ENCODE assay signal across 8 cellular contexts in genomic region chr16:84735846-84736586, GRCh38. TPM values are rescaled to one million over a fixed set of nuclear protein-coding genes. Genes with fewer than 3 reads are reported as not detected.
DNase-seq lines count a peak whose midpoint lies in the region; ATAC-seq lines count a peak whose summit lies in the region.

No MANE protein-coding gene starts in this region.

- peaks cover 0 to 1% of the 10 kb centered on the region in 2 donors for H3K4me1 ChIP-seq in aorta (ENCODE audit: control insufficient read depth in 1 of 2, insufficient read depth in 2 of 2, low read length in 2 of 2)

- peaks cover 4% of the 10 kb centered on the region for H3K36me3 Mint-ChIP-seq in T-cell

- H3K9me3 ChIP-seq in aorta (ENCODE audit: control insufficient read depth, low read length), result no peaks in the 10 kb centered on the region

- H3K4me3 Mint-ChIP-seq in T-cell, result peak overlapping the region in 1 of 3 donors; percentile 43

- H3K27me3 ChIP-seq in aorta (ENCODE audit: control insufficient read depth in 1 of 2, insufficient read depth in 2 of 2, low read length in 1 of 2), result no peaks in the 10 kb centered on the region

- no peaks in the 10 kb centered on the region for H3K27me3 Mint-ChIP-seq in T-cell

- intact Hi-C loops in aorta (cut with DNase I), result no loop called here

- DNase-seq in activated T-cell treated with anti-CD3 and anti-CD28 coated beads for 1 hour (ENCODE audit: low read depth) (peak; percentile 20), T-cell (peak in 27 of 34 experiments; percentile 6 to 54 (median 27)), cerebellum (ENCODE audit: low spot score) (peak; percentile 42), aorta (no peak), midbrain (lab: John Stamatoyannopoulos, UW) (no peak), ecto neural progenitor cell (ENCODE audit: low spot score) (no peak)
- no peak for DNase-seq in activated T-cell treated with anti-CD3 and anti-CD28 coated beads, Interleukin-2, amount 50 U/mL, for 48 hours
- peak; percentile 11 to 68 (median 48) for DNase-seq in stimulated activated naive CD4-positive, alpha-beta T cell (lab: John Stamatoyannopoulos, UW)

- H3K27ac ChIP-seq in aorta (ENCODE audit: low read depth in 1 of 2, low read length in 2 of 2), result no peak overlapping the region

- POLR2A ChIA-PET in T-cell (lab: Charles Lee), result interaction anchor here (0.6 kb wide), 2 partner anchors 11 to 231 kb away, joined by 4 to 5 read pairs; no protein-coding TSS in a partner anchor

- H3K9me3 Mint-ChIP-seq in T-cell, result no peaks in the 10 kb centered on the region

- WGBS in aorta, 2 donors, result 81% methylated on average over 17 of the region's 17 CpGs

- H3K36me3 ChIP-seq in aorta (ENCODE audit: control insufficient read depth in 1 of 2, insufficient read depth in 2 of 2, low read length in 1 of 2), result no peaks in the 10 kb centered on the region

- peak overlapping the region; percentile 45 to 87 for H3K27ac Mint-ChIP-seq in T-cell

- H3K4me3 ChIP-seq in aorta (ENCODE audit: low read length in 2 of 2), result no peak overlapping the region

- ATAC-seq in T-cell (replicated peaks in 1 of 4) (peak; percentile 67 to 82 (median 76)), aorta (ENCODE audit: low FRiP score) (no peak)

- CTCF ChIA-PET in T-cell (lab: Charles Lee), result interaction anchor here (0.6 to 5.8 kb wide), 10 partner anchors 9 to 291 kb away, joined by 3 to 44 read pairs (median 3); no protein-coding TSS in a partner anchor

- peaks cover 43 to 54% (median 49%) of the 10 kb centered on the region in 3 donors for H3K4me1 Mint-ChIP-seq in T-cell

RNA-seq across cellular contexts. Expression of gene USP10, which starts 36.2 kb away (rescaled TPM):
- total RNA-seq in T-cell (100 to 1,000 TPM in 3 of 5 donors, 10 to 100 TPM in 2; 80.4 to 122 (median 104) TPM), cerebellum (67.2 TPM), aorta (10 to 100 TPM; 53.4 to 59.4 TPM)
- polyA plus RNA-seq in aorta, result 10 to 100 TPM; 14.0 to 26.8 TPM

Comparison
In these comparisons a context has a peak if more than half of its experiments do, and no peak if none do; other contexts are left out.
1. DNase-seq: peak in activated T-cell treated with anti-CD3 and anti-CD28 coated beads for 1 hour (single experiment), T-cell (27 of 34), cerebellum (single experiment) and stimulated activated naive CD4-positive, alpha-beta T cell (6 of 6); none in activated T-cell treated with anti-CD3 and anti-CD28 coated beads, Interleukin-2, amount 50 U/mL, for 48 hours (0 of 2), aorta (0 of 2), midbrain (single experiment) and ecto neural progenitor cell (single experiment).